28 cellular contexts compared by ENCODE assay signal in genomic region chr4:77215107-77215506, GRCh38.
"Had no signal": no experiment of that assay in that cellular context is flagged by ENCODE, and none has a peak within 500 bp of the region (broad histone marks: within the 10 kb centered on the region; RNA-seq: fewer than 3 reads in every experiment).

No MANE protein-coding gene starts in this region.

- H3K4me3 ChIP-seq: esophagus muscularis mucosa had no signal

- DNase-seq: activated B cell treated with CpG ODN at 0.5 μM for 24 hours; activated CD4-positive, alpha-beta memory T cell treated with anti-CD3 and anti-CD28 coated beads for 36 hours; activated CD4-positive, alpha-beta T cell treated with anti-CD3 and anti-CD28 coated beads for 48 hours; activated CD8-positive, alpha-beta memory T cell treated with anti-CD3 and anti-CD28 coated beads, Interleukin-2, amount 10 ng/mL, durations not matched to agents 7 days and 5 days; activated CD8-positive, alpha-beta memory T cell treated with anti-CD3 and anti-CD28 coated beads, Interleukin-2, amount 50 U/mL, for 4 hours; activated CD8-positive, alpha-beta T cell treated with anti-CD3 and anti-CD28 coated beads, Interleukin-2, amount 10 ng/mL, durations not matched to agents 7 days and 5 days; activated gamma-delta T cell treated with Interleukin-2 at 50 U/mL for 16 hours; activated naive CD4-positive, alpha-beta T cell treated with anti-CD3 and anti-CD28 coated beads, Interleukin-2, amount 50 U/mL, for 16 hours; activated naive CD4-positive, alpha-beta T cell treated with Interleukin-2 at 50 U/mL for 16 hours; activated T-cell treated with anti-CD3 and anti-CD28 coated beads, Interleukin-2, amount 50 U/mL, for 1 hour; activated T-cell treated with anti-CD3 and anti-CD28 coated beads, Interleukin-2, amount 50 U/mL, for 48 hours; amniotic stem cell; anterior cingulate cortex; brain microvascular endothelial cell; caudate nucleus; effector CD8-positive, alpha-beta T cell; head of caudate nucleus; T-helper 1 cell; T-helper 17 cell; T1000; WERI-Rb-1 had no signal

- FAIRE-seq: astrocyte, colon, endometrium, endothelial cell of umbilical vein, frontal cortex had no signal

- H3K36me3 ChIP-seq: brain microvascular endothelial cell, esophagus muscularis mucosa, WERI-Rb-1 had no signal

- H3K27me3 ChIP-seq: esophagus muscularis mucosa had no signal

- ATAC-seq: activated CD4-positive, CD25-positive, alpha-beta regulatory T cell treated with anti-CD3 and anti-CD28 coated beads, Interleukin-2, amount 50 U/mL, for 24 hours; activated CD8-positive, alpha-beta memory T cell treated with anti-CD3 and anti-CD28 coated beads, Interleukin-2, amount 10 ng/mL, durations not matched to agents 7 days and 5 days; activated CD8-positive, alpha-beta T cell treated with anti-CD3 and anti-CD28 coated beads, Interleukin-2, amount 10 ng/mL, durations not matched to agents 7 days and 5 days; T-helper 17 cell had no signal
